Comparison of ENCODE assay signal across 1 cellular context in genomic region chr1:235307158-235308124, GRCh38.
TF ChIP-seq lines count a peak whose summit lies in the region.

No MANE protein-coding gene starts in this region.

TF ChIP-seq in IMR-90, 13 proteins besides CTCF, POLR2A, EP300 and RAD21:
- TF ChIP-seq CHD1 (IDR thresholded peaks at IDR 0.05; ENCODE audit: low read depth, low read length): no peak
- no peak for TF ChIP-seq NFE2L2 (IDR thresholded peaks at IDR 0.05; ENCODE audit: low read depth, low read length)
- no peak for TF ChIP-seq MAZ (IDR thresholded peaks at IDR 0.05; ENCODE audit: borderline replicate concordance, low read depth, low read length)
- no peak for TF ChIP-seq MXI1 (IDR thresholded peaks at IDR 0.05; ENCODE audit: borderline replicate concordance, low read depth, low read length)
- no peak for TF ChIP-seq RFX5 (IDR thresholded peaks at IDR 0.05; ENCODE audit: low read depth, low read length)
- TF ChIP-seq, protein P1, sequence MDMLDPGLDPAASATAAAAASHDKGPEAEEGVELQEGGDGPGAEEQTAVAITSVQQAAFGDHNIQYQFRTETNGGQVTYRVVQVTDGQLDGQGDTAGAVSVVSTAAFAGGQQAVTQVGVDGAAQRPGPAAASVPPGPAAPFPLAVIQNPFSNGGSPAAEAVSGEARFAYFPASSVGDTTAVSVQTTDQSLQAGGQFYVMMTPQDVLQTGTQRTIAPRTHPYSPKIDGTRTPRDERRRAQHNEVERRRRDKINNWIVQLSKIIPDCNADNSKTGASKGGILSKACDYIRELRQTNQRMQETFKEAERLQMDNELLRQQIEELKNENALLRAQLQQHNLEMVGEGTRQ (IDR thresholded peaks at IDR 0.05; ENCODE audit: low read depth, low read length): no peak
- TF ChIP-seq, protein P2, sequence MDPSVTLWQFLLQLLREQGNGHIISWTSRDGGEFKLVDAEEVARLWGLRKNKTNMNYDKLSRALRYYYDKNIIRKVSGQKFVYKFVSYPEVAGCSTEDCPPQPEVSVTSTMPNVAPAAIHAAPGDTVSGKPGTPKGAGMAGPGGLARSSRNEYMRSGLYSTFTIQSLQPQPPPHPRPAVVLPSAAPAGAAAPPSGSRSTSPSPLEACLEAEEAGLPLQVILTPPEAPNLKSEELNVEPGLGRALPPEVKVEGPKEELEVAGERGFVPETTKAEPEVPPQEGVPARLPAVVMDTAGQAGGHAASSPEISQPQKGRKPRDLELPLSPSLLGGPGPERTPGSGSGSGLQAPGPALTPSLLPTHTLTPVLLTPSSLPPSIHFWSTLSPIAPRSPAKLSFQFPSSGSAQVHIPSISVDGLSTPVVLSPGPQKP (IDR thresholded peaks at IDR 0.05; ENCODE audit: borderline replicate concordance, low read depth, low read length): no peak
- TF ChIP-seq FOS (IDR thresholded peaks at IDR 0.05; ENCODE audit: low read depth, low read length): no peak
- TF ChIP-seq CEBPB (IDR thresholded peaks at IDR 0.05; ENCODE audit: low read depth, low read length): no peak
- no peak for TF ChIP-seq RCOR1 (IDR thresholded peaks at IDR 0.05; ENCODE audit: insufficient replicate concordance, low read length)
- no peak for TF ChIP-seq SMC3 (IDR thresholded peaks at IDR 0.05; ENCODE audit: low read depth, low read length)
- no peak for TF ChIP-seq MAFK (IDR thresholded peaks at IDR 0.05; ENCODE audit: low read depth, low read length)
- TF ChIP-seq BHLHE40 (IDR thresholded peaks at IDR 0.05; ENCODE audit: low read depth, low read length): no peak
TF ChIP-seq in IMR-90: peak in this region for 0.
